2 cellular contexts compared by ENCODE assay signal in the genomic region with DNA sequence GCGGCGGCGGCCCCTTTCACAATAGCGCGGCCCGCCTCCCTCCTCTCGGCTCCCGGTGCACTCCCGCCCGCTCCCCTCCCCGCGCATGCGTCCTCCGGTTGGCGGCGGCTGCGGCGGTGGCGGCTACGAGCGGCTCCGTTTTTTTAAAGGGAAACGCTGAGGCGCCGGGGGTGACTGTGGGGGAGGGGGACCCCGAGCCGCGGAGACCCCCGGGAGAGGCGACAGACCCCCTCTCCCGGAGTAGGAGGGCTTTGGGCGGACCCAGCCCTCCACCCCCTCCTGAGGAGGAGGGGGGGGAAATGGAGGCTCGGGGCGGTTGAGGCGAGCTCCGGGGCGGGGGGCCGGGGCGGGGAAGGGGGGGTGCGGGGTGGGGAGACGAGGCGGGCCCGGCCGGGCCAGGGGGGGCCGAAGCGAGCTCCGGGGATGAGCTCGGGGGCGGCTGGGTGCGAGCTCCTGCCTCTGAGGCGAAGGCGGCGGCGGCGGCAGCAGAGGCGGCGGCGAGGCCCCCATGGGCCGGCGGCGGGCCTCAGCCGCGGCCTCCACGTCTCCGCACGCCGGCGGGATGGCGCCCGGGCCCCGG.
TF ChIP-seq lines count a peak whose summit lies in the region.

A gene with protein sequence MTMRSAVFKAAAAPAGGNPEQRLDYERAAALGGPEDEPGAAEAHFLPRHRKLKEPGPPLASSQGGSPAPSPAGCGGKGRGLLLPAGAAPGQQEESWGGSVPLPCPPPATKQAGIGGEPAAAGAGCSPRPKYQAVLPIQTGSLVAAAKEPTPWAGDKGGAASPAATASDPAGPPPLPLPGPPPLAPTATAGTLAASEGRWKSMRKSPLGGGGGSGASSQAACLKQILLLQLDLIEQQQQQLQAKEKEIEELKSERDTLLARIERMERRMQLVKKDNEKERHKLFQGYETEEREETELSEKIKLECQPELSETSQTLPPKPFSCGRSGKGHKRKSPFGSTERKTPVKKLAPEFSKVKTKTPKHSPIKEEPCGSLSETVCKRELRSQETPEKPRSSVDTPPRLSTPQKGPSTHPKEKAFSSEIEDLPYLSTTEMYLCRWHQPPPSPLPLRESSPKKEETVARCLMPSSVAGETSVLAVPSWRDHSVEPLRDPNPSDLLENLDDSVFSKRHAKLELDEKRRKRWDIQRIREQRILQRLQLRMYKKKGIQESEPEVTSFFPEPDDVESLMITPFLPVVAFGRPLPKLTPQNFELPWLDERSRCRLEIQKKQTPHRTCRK (plus strand): TSS at position 86 of the 580 bp plus-strand sequence. CDS start 642 bp downstream, outside the sequence.

TF ChIP-seq in HCT116, 20 proteins besides CTCF, POLR2A, EP300 and RAD21:
- TF ChIP-seq CEBPB (IDR thresholded peaks at IDR 0.05; ENCODE audit: low read depth) (no peak), YY1 (IDR thresholded peaks at IDR 0.05; ENCODE audit: extremely low read depth, insufficient replicate concordance, low read depth, low read length) (no peak), TCF7L2 (IDR thresholded peaks at IDR 0.05; ENCODE audit: borderline replicate concordance, extremely low read depth, insufficient read depth, insufficient read length) (peak; percentile 68)
- TF ChIP-seq, protein P1, sequence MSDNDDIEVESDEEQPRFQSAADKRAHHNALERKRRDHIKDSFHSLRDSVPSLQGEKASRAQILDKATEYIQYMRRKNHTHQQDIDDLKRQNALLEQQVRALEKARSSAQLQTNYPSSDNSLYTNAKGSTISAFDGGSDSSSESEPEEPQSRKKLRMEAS (IDR thresholded peaks at IDR 0.05): 0 out of 2 replicates have a peak, but pooled peaks have one; percentile 4

TF ChIP-seq in GM12878, 131 proteins besides CTCF, POLR2A, EP300 and RAD21:
- TF ChIP-seq EGR1 (IDR thresholded peaks at IDR 0.05; ENCODE audit: borderline replicate concordance in 1 of 2, low read depth in 2 of 2, low read length in 2 of 2) (0 out of 3 replicates have a peak, but pooled peaks of 1 of the 2 experiments have one; percentile 13), SUPT20H (IDR thresholded peaks at IDR 0.05; ENCODE audit: borderline replicate concordance, control insufficient read depth, low read depth, low read length) (no peak), POLR2AphosphoS2 (IDR thresholded peaks at IDR 0.05; ENCODE audit: low read depth, low read length) (0 out of 2 replicates have a peak, but pooled peaks have one; percentile 2), IKZF2 (IDR thresholded peaks at IDR 0.05) (no peak), SREBF2 (IDR thresholded peaks at IDR 0.05; ENCODE audit: low read length) (no peak), RB1 (IDR thresholded peaks at IDR 0.05; ENCODE audit: borderline replicate concordance) (0 out of 2 replicates have a peak, but pooled peaks have one; percentile 33), SRF (IDR thresholded peaks at IDR 0.05; ENCODE audit: low read depth in 2 of 2, low read length in 2 of 2) (no peak), HDAC6 (IDR thresholded peaks at IDR 0.05; ENCODE audit: unreplicated experiment) (no peak), ZNF384 (IDR thresholded peaks at IDR 0.05; ENCODE audit: borderline replicate concordance, low read depth, low read length) (peak; percentile 51; the same call in 1 of the 2 replicates), EED (IDR thresholded peaks at IDR 0.05; ENCODE audit: low read depth) (no peak), FOS (IDR thresholded peaks at IDR 0.05; ENCODE audit: borderline replicate concordance, extremely low read depth, insufficient read length) (no peak), NRF1 (conservative IDR thresholded peaks at IDR 0.05; ENCODE audit: low read depth, low read length) (peak; percentile 54), CHD2 (IDR thresholded peaks at IDR 0.05; ENCODE audit: borderline replicate concordance, low read depth, low read length) (peak; percentile 52; the same call in 1 of the 2 replicates), RCOR1 (conservative IDR thresholded peaks at IDR 0.05; ENCODE audit: low read depth, low read length) (0 out of 2 replicates have a peak, but pooled peaks have one; percentile 23), CBX3 (IDR thresholded peaks at IDR 0.05; ENCODE audit: borderline replicate concordance, low read depth) (no peak), ZZZ3 (IDR thresholded peaks at IDR 0.05; ENCODE audit: control insufficient read depth, insufficient read length, low read depth) (no peak)
- TF ChIP-seq, protein P2, sequence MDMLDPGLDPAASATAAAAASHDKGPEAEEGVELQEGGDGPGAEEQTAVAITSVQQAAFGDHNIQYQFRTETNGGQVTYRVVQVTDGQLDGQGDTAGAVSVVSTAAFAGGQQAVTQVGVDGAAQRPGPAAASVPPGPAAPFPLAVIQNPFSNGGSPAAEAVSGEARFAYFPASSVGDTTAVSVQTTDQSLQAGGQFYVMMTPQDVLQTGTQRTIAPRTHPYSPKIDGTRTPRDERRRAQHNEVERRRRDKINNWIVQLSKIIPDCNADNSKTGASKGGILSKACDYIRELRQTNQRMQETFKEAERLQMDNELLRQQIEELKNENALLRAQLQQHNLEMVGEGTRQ (IDR thresholded peaks at IDR 0.05; ENCODE audit: borderline replicate concordance, low read depth, low read length): no peak
- TF ChIP-seq, protein P3, sequence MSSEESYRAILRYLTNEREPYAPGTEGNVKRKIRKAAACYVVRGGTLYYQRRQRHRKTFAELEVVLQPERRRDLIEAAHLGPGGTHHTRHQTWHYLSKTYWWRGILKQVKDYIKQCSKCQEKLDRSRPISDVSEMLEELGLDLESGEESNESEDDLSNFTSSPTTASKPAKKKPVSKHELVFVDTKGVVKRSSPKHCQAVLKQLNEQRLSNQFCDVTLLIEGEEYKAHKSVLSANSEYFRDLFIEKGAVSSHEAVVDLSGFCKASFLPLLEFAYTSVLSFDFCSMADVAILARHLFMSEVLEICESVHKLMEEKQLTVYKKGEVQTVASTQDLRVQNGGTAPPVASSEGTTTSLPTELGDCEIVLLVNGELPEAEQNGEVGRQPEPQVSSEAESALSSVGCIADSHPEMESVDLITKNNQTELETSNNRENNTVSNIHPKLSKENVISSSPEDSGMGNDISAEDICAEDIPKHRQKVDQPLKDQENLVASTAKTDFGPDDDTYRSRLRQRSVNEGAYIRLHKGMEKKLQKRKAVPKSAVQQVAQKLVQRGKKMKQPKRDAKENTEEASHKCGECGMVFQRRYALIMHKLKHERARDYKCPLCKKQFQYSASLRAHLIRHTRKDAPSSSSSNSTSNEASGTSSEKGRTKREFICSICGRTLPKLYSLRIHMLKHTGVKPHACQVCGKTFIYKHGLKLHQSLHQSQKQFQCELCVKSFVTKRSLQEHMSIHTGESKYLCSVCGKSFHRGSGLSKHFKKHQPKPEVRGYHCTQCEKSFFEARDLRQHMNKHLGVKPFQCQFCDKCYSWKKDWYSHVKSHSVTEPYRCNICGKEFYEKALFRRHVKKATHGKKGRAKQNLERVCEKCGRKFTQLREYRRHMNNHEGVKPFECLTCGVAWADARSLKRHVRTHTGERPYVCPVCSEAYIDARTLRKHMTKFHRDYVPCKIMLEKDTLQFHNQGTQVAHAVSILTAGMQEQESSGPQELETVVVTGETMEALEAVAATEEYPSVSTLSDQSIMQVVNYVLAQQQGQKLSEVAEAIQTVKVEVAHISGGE (CRISPR knock-in tag; IDR thresholded peaks at IDR 0.05): no peak
- TF ChIP-seq, protein P4, sequence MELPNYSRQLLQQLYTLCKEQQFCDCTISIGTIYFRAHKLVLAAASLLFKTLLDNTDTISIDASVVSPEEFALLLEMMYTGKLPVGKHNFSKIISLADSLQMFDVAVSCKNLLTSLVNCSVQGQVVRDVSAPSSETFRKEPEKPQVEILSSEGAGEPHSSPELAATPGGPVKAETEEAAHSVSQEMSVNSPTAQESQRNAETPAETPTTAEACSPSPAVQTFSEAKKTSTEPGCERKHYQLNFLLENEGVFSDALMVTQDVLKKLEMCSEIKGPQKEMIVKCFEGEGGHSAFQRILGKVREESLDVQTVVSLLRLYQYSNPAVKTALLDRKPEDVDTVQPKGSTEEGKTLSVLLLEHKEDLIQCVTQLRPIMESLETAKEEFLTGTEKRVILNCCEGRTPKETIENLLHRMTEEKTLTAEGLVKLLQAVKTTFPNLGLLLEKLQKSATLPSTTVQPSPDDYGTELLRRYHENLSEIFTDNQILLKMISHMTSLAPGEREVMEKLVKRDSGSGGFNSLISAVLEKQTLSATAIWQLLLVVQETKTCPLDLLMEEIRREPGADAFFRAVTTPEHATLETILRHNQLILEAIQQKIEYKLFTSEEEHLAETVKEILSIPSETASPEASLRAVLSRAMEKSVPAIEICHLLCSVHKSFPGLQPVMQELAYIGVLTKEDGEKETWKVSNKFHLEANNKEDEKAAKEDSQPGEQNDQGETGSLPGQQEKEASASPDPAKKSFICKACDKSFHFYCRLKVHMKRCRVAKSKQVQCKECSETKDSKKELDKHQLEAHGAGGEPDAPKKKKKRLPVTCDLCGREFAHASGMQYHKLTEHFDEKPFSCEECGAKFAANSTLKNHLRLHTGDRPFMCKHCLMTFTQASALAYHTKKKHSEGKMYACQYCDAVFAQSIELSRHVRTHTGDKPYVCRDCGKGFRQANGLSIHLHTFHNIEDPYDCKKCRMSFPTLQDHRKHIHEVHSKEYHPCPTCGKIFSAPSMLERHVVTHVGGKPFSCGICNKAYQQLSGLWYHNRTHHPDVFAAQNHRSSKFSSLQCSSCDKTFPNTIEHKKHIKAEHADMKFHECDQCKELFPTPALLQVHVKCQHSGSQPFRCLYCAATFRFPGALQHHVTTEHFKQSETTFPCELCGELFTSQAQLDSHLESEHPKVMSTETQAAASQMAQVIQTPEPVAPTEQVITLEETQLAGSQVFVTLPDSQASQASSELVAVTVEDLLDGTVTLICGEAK (IDR thresholded peaks at IDR 0.05; ENCODE audit: borderline replicate concordance): no peak
- TF ChIP-seq, protein P5, sequence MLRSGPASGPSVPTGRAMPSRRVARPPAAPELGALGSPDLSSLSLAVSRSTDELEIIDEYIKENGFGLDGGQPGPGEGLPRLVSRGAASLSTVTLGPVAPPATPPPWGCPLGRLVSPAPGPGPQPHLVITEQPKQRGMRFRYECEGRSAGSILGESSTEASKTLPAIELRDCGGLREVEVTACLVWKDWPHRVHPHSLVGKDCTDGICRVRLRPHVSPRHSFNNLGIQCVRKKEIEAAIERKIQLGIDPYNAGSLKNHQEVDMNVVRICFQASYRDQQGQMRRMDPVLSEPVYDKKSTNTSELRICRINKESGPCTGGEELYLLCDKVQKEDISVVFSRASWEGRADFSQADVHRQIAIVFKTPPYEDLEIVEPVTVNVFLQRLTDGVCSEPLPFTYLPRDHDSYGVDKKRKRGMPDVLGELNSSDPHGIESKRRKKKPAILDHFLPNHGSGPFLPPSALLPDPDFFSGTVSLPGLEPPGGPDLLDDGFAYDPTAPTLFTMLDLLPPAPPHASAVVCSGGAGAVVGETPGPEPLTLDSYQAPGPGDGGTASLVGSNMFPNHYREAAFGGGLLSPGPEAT (IDR thresholded peaks at IDR 0.05; ENCODE audit: low read depth): no peak; the same call in 1 of the 2 replicates
